26 cellular contexts compared by ENCODE assay signal in the genomic region with DNA sequence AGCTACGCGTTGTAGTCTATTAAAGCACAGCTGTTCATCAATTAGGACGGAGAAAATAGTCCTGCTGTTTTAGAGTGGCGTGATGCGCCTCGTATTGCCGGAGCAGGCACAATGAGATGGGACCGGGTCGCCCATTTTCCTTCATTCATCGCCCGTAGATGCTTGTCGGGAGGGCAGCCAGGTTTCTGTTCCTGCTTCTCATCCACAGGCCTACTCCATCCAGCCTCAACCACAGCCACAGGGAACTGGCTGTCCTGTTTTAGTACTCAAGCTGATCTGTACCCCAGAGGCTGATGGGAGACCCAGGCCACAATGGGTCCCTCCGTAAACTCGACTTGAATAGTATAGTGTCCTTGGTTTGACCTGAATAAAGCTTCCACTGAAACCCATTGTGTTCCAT.
A peak's percentile ranks its signal among the peaks of the same experiment; 100 is the strongest.
DNase-seq lines count a peak whose midpoint lies in the region; ATAC-seq, FAIRE-seq and TF ChIP-seq lines count a peak whose summit lies in the region.
"Had no signal": no experiment of that assay in that cellular context is flagged by ENCODE, and none has a peak within 500 bp of the region (broad histone marks: within the 10 kb centered on the region; RNA-seq: fewer than 3 reads in every experiment).

No MANE protein-coding gene starts in this region.

- H3K23ac ChIP-seq in H1 (ENCODE audit: insufficient read length): no peak overlapping the region

- H3K27ac ChIP-seq in left ventricle myocardium inferior (replicated peaks): no peak overlapping the region
- no peak overlapping the region for H3K27ac ChIP-seq in H1 (ENCODE audit: low read depth, low read length)
- H3K27ac ChIP-seq: KMS-11, SJSA1 had no signal

- H3K9me3 ChIP-seq in left ventricle myocardium inferior (replicated peaks) (no peaks in the 10 kb centered on the region), H1 (ENCODE audit: insufficient read depth in 2 of 2, low read depth in 1 of 2, low read length in 1 of 2) (no peaks in the 10 kb centered on the region)
- H3K9me3 ChIP-seq: SJSA1 had no signal

- no peak overlapping the region for H4K5ac ChIP-seq in H1 (ENCODE audit: insufficient read length, low read depth, low read length)

- TF ChIP-seq CTCF in left ventricle myocardium inferior (IDR thresholded peaks at IDR 0.05; ENCODE audit: borderline replicate concordance): no peak
- no peak for TF ChIP-seq CTCF in H1 (IDR thresholded peaks at IDR 0.05; ENCODE audit: control extremely low read depth in 1 of 3, insufficient read depth in 1 of 3, low read depth in 1 of 3, low read length in 3 of 3)

- no peak overlapping the region for H2BK5ac ChIP-seq in H1 (ENCODE audit: low read depth, low read length)

- no peaks in the 10 kb centered on the region for H3K79me1 ChIP-seq in H1 (ENCODE audit: low read depth, low read length)

- 84% methylated on average over 14 of the region's 14 CpGs; no CpG with 5 or more reads in 1 of the 2 experiments for WGBS in H1 (ENCODE audit: extremely low coverage in 1 of 2, insufficient coverage in 1 of 2, insufficient read length in 1 of 2, insufficient replicate concordance in 2 of 2, low coverage in 1 of 2, low lambda C conversion rate in 2 of 2, missing lambda C conversion rate in 1 of 2), 2 experiments

- no peaks in the 10 kb centered on the region for H3K36me3 Mint-ChIP-seq in natural killer cell treated with Interleukin-12 subunit alpha and Interleukin-12 subunit beta and Interleukin-15 and Interleukin-18, amount 100 ng/mL, for 72 hours
- H3K36me3 Mint-ChIP-seq: CD14-positive monocyte had no signal

- no peaks in the 10 kb centered on the region for H3K9me3 Mint-ChIP-seq in natural killer cell treated with Interleukin-12 subunit alpha and Interleukin-12 subunit beta and Interleukin-15 and Interleukin-18, amount 100 ng/mL, for 72 hours
- H3K9me3 Mint-ChIP-seq: GM23338 had no signal

- H4K91ac ChIP-seq in H1 (replicated peaks; ENCODE audit: insufficient read length, low read length): no peak overlapping the region

- H2BK20ac ChIP-seq in H1 (ENCODE audit: low read length): no peak overlapping the region

- CTCF ChIA-PET in H1 (lab: Charles Lee; ENCODE audit: partially characterized antibody): interaction anchor here (0.7 to 1.1 kb wide), 2 partner anchors 123 to 213 kb away, joined by 3 read pairs; no protein-coding TSS in a partner anchor

- no peak for TF ChIP-seq POLR2A in H1 (IDR thresholded peaks at IDR 0.05; ENCODE audit: control extremely low read depth in 1 of 2, low read depth in 2 of 2, low read length in 2 of 2)

- DNase-seq in left ventricle myocardium inferior (peak; percentile 19), Right ventricle myocardium superior (no peak), H1 (ENCODE audit: low read depth in 1 of 2, low spot score in 2 of 2) (no peak), sciatic nerve (ENCODE audit: low spot score) (no peak), mucosa of gallbladder (ENCODE audit: low spot score) (no peak)
- DNase-seq in natural killer cell treated with Interleukin-12 subunit alpha and Interleukin-12 subunit beta and Interleukin-15 and Interleukin-18, amount 100 ng/mL, for 72 hours (ENCODE audit: low spot score): no peak
- DNase-seq in activated naive CD4-positive, alpha-beta T cell treated with Interleukin-2 at 50 U/mL for 16 hours: no peak
- DNase-seq: DMS53, GDM1, HCEC 1CT, IMR-90, NCI-H1436, NCI-H187 treated with DMSO at 0.1 percent for 48 hours, NCI-H226, NCI-H510A treated with DMSO at 0.1 percent for 48 hours, NCI-H82, OCI-M1 had no signal

- H2BK12ac ChIP-seq in H1 (ENCODE audit: low read depth, low read length): no peak overlapping the region

- H2AK5ac ChIP-seq in H1 (ENCODE audit: low read depth, low read length): no peak overlapping the region

- ATAC-seq in Right ventricle myocardium superior (ENCODE audit: poor library complexity) (no peak), sciatic nerve (peak; percentile 44), HG03280 (IDR thresholded peaks at IDR 0.05; ENCODE audit: unreplicated experiment) (no peak)
- no peak for ATAC-seq in natural killer cell treated with Interleukin-12 subunit alpha and Interleukin-12 subunit beta and Interleukin-15 and Interleukin-18, amount 100 ng/mL, for 72 hours
- ATAC-seq: GM23338 had no signal

- H3K36me3 ChIP-seq in left ventricle myocardium inferior (no peaks in the 10 kb centered on the region), H1 (ENCODE audit: control insufficient read depth in 2 of 4, insufficient read depth in 4 of 4, low read length in 3 of 4) (no peaks in the 10 kb centered on the region)
- H3K36me3 ChIP-seq: SJSA1 had no signal

- peaks cover 45% of the 10 kb centered on the region for H3K27me3 ChIP-seq in left ventricle myocardium inferior (ENCODE audit: low read depth)
- H3K27me3 ChIP-seq in H1 (replicated peaks in 1 of 4; ENCODE audit: control insufficient read depth in 3 of 4, extremely low read depth in 1 of 4, insufficient read depth in 3 of 4, low read length in 3 of 4): no peaks in the 10 kb centered on the region
- H3K27me3 ChIP-seq: SJSA1 had no signal

- no peak overlapping the region for H2BK120ac ChIP-seq in H1 (replicated peaks; ENCODE audit: low read depth, low read length)

- intact Hi-C loops in left ventricle myocardium inferior (cut with micrococcal nuclease): no loop called here
- intact Hi-C loops in Right ventricle myocardium superior (cut with DNase I): no loop called here
- intact Hi-C loops in sciatic nerve (cut with DNase I): no loop called here

- H3K18ac ChIP-seq in H1 (ENCODE audit: extremely low read depth, low read length): no peak overlapping the region

- H3K4me3 ChIP-seq in left ventricle myocardium inferior (no peak overlapping the region), H1 (ENCODE audit: extremely low read depth in 1 of 4, insufficient read depth in 2 of 4, low read depth in 3 of 4, low read length in 4 of 4) (no peak overlapping the region)
- H3K4me3 ChIP-seq: GM23338, SJSA1 had no signal

- POLR2A ChIA-PET in H1 (lab: Charles Lee; ENCODE audit: partially characterized antibody): no interaction called here

- no peak overlapping the region for H2AFZ ChIP-seq in H1 (ENCODE audit: low read length)
- H2AFZ ChIP-seq: GM23338 had no signal

- no peaks in the 10 kb centered on the region for H4K20me1 ChIP-seq in H1 (replicated peaks in 1 of 2; ENCODE audit: control insufficient read depth in 1 of 2, insufficient read depth in 2 of 2, low read length in 2 of 2)

- no peak for TF ChIP-seq RAD21 in H1 (IDR thresholded peaks at IDR 0.05 in 1 of 2, conservative IDR thresholded peaks at IDR 0.05 in 1 of 2; ENCODE audit: low read depth in 2 of 2, low read length in 2 of 2)

- no peak overlapping the region for H2BK15ac ChIP-seq in H1 (ENCODE audit: low read length)

- no peaks in the 10 kb centered on the region for H3K79me2 ChIP-seq in H1 (ENCODE audit: control insufficient read depth in 1 of 2, insufficient read depth in 2 of 2, low read length in 2 of 2)

- TF ChIP-seq EP300 in H1 (IDR thresholded peaks at IDR 0.05; ENCODE audit: borderline replicate concordance in 1 of 2, low read depth in 2 of 2, low read length in 2 of 2): no peak

- no peaks in the 10 kb centered on the region for H3K4me1 Mint-ChIP-seq in natural killer cell treated with Interleukin-12 subunit alpha and Interleukin-12 subunit beta and Interleukin-15 and Interleukin-18, amount 100 ng/mL, for 72 hours (ENCODE audit: low read depth in 2 of 2)
- H3K4me1 Mint-ChIP-seq: B cell, CD14-positive monocyte had no signal

- no peak overlapping the region for H3K27ac Mint-ChIP-seq in natural killer cell treated with Interleukin-12 subunit alpha and Interleukin-12 subunit beta and Interleukin-15 and Interleukin-18, amount 100 ng/mL, for 72 hours
- H3K27ac Mint-ChIP-seq: B cell, CD14-positive monocyte, GM23338 had no signal

- H3K9ac ChIP-seq in H1 (replicated peaks in 1 of 4; ENCODE audit: extremely low read depth in 1 of 4, low read depth in 3 of 4, low read length in 3 of 4): no peak overlapping the region
- H3K9ac ChIP-seq: KMS-11 had no signal

- peak overlapping the region; percentile 78 for H4K8ac ChIP-seq in H1 (ENCODE audit: extremely low read depth, insufficient read depth, low read length)

- peaks cover 19 to 35% of the 10 kb centered on the region in 2 donors for H3K27me3 Mint-ChIP-seq in natural killer cell treated with Interleukin-12 subunit alpha and Interleukin-12 subunit beta and Interleukin-15 and Interleukin-18, amount 100 ng/mL, for 72 hours

- no peak for FAIRE-seq in H1 (lab: Jason Lieb, UNC)
- FAIRE-seq: D721Med, GM18507, RCC 7860 had no signal

- H3K4me2 ChIP-seq in H1 (ENCODE audit: insufficient read depth in 1 of 2, low read depth in 2 of 2, low read length in 2 of 2): no peak overlapping the region
- H3K4me2 ChIP-seq: GM23338, KMS-11 had no signal

- H3K4ac ChIP-seq in H1 (replicated peaks; ENCODE audit: insufficient read length, low read depth, low read length): no peak overlapping the region

- H3K23me2 ChIP-seq in H1 (ENCODE audit: low read depth, low read length): no peaks in the 10 kb centered on the region

- H3K4me1 ChIP-seq in left ventricle myocardium inferior (no peaks in the 10 kb centered on the region), H1 (replicated peaks in 1 of 4; ENCODE audit: control insufficient read depth in 3 of 4, insufficient read depth in 4 of 4, low read length in 3 of 4) (no peaks in the 10 kb centered on the region)
- H3K4me1 ChIP-seq: SJSA1 had no signal

- no peak overlapping the region for H3K56ac ChIP-seq in H1 (replicated peaks; ENCODE audit: insufficient read length, low read depth, low read length)

- H3K4me3 Mint-ChIP-seq in natural killer cell treated with Interleukin-12 subunit alpha and Interleukin-12 subunit beta and Interleukin-15 and Interleukin-18, amount 100 ng/mL, for 72 hours: no peak overlapping the region
- H3K4me3 Mint-ChIP-seq: B cell, GM23338 had no signal

- no peak overlapping the region for H3K14ac ChIP-seq in H1 (ENCODE audit: insufficient read length)

TF ChIP-seq in H1, 55 proteins besides CTCF, POLR2A, EP300 and RAD21 (continues in another document):
- TF ChIP-seq, protein P1, sequence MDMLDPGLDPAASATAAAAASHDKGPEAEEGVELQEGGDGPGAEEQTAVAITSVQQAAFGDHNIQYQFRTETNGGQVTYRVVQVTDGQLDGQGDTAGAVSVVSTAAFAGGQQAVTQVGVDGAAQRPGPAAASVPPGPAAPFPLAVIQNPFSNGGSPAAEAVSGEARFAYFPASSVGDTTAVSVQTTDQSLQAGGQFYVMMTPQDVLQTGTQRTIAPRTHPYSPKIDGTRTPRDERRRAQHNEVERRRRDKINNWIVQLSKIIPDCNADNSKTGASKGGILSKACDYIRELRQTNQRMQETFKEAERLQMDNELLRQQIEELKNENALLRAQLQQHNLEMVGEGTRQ (IDR thresholded peaks at IDR 0.05; ENCODE audit: low read length): no peak
- TF ChIP-seq SP1 (IDR thresholded peaks at IDR 0.05; ENCODE audit: low read depth, low read length) (no peak), SRF (IDR thresholded peaks at IDR 0.05; ENCODE audit: low read depth, low read length) (no peak)
